21 cellular contexts compared by ENCODE assay signal in the genomic region with DNA sequence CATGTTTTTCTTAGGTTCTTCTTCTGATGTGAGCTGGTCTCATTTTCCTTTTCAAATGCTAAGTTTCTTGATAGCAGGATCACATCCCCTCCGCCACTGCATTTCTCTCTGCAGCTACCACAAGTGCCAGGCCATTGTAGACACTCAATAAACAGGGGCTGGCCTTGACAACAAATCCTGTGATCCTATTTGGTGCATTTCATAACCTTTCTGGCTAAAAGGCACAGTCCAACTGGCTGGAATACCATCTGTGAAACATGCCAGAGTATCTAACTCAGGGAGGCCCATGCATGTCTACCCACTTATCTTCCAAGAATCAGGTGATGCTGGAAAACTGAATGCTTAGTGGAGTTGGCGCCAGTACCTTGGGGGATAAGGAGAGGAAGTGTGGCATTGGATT.
"Had no signal": no experiment of that assay in that cellular context is flagged by ENCODE, and none has a peak within 500 bp of the region (broad histone marks: within the 10 kb centered on the region; RNA-seq: fewer than 3 reads in every experiment).

No MANE protein-coding gene starts in this region.

- H3K27ac ChIP-seq: colonic mucosa, dorsolateral prefrontal cortex, esophagus muscularis mucosa, gastrocnemius medialis, heart right ventricle, left ventricle myocardium inferior, lower lobe of right lung had no signal

- H3K4me3 ChIP-seq: colonic mucosa, dorsolateral prefrontal cortex, esophagus muscularis mucosa, gastrocnemius medialis, heart right ventricle, left ventricle myocardium inferior, lower lobe of right lung, mucosa of descending colon had no signal

- H3K27me3 Mint-ChIP-seq: naive B cell had no signal

- H3K27ac Mint-ChIP-seq: mesothelial cell of epicardium; naive B cell; naive thymus-derived CD8-positive, alpha-beta T cell had no signal

- H3K36me3 ChIP-seq: colonic mucosa, esophagus muscularis mucosa, gastrocnemius medialis, lower lobe of right lung had no signal

- H3K27me3 ChIP-seq: colonic mucosa, esophagus muscularis mucosa, gastrocnemius medialis, heart right ventricle had no signal

- H3K4me3 Mint-ChIP-seq: mesothelial cell of epicardium; naive B cell; naive thymus-derived CD8-positive, alpha-beta T cell had no signal

- H3K36me3 Mint-ChIP-seq: naive B cell had no signal

- DNase-seq: colonic mucosa; cortex of kidney; dermis blood vessel endothelial cell; dorsolateral prefrontal cortex; effector CD4-positive, alpha-beta T cell; effector memory CD4-positive, alpha-beta T cell; foreskin melanocyte; gastrocnemius medialis; glutamatergic neuron; head of caudate nucleus; heart right ventricle; hippocampal formation; left cardiac atrium; left ventricle myocardium inferior; lower lobe of right lung; mesenchymal stem cell; mucosa of descending colon; naive B cell; naive thymus-derived CD8-positive, alpha-beta T cell had no signal

- H3K9me3 ChIP-seq: colonic mucosa, gastrocnemius medialis, mucosa of descending colon had no signal

- H3K4me1 Mint-ChIP-seq: naive B cell; naive thymus-derived CD8-positive, alpha-beta T cell had no signal

- H3K4me1 ChIP-seq: colonic mucosa, esophagus muscularis mucosa, gastrocnemius medialis, heart right ventricle, left ventricle myocardium inferior, lower lobe of right lung had no signal

- ATAC-seq: gastrocnemius medialis; heart right ventricle; left cardiac atrium; lower lobe of right lung; mucosa of descending colon; naive thymus-derived CD8-positive, alpha-beta T cell had no signal
